In genomic region chr2:41972179-41972578, GRCh38 we compare ENCODE assay signal across 1 cellular context.
TF ChIP-seq lines count a peak whose summit lies in the region.

No MANE protein-coding gene starts in this region.

TF ChIP-seq in IMR-90, 13 proteins besides CTCF, POLR2A, EP300 and RAD21 (continued from another document):
- TF ChIP-seq USF2 (IDR thresholded peaks at IDR 0.05; ENCODE audit: low read depth, low read length) (no peak), FOS (IDR thresholded peaks at IDR 0.05; ENCODE audit: low read depth, low read length) (no peak), ELK1 (IDR thresholded peaks at IDR 0.05; ENCODE audit: borderline replicate concordance, low read depth, low read length) (no peak), CHD1 (IDR thresholded peaks at IDR 0.05; ENCODE audit: low read depth, low read length) (no peak)
